In genomic region chr9:134719331-134719730, GRCh38 we compare ENCODE assay signal across 25 cellular contexts.
"Had no signal": no experiment of that assay in that cellular context is flagged by ENCODE, and none has a peak within 500 bp of the region (broad histone marks: within the 10 kb centered on the region; RNA-seq: fewer than 3 reads in every experiment).

No MANE protein-coding gene starts in this region.

- H3K27me3 Mint-ChIP-seq: brain had no signal

- H3K4me3 Mint-ChIP-seq: activated CD4-positive, alpha-beta memory T cell treated with anti-CD3 and anti-CD28 coated beads, Interleukin-2, amount 10 ng/mL, durations not matched to agents 7 days and 5 days; activated CD4-positive, alpha-beta T cell treated with anti-CD3 and anti-CD28 coated beads for 36 hours; activated T-cell treated with anti-CD3 and anti-CD28 coated beads, Interleukin-2, amount 50 U/mL, for 72 hours; brain; central memory CD8-positive, alpha-beta T cell; T-cell had no signal

- H3K9me3 ChIP-seq: ascending aorta had no signal

- H3K27ac ChIP-seq: ascending aorta, SK-N-MC, WERI-Rb-1 had no signal

- ATAC-seq: activated CD4-positive, alpha-beta T cell treated with anti-CD3 and anti-CD28 coated beads for 36 hours; activated T-cell treated with anti-CD3 and anti-CD28 coated beads, Interleukin-2, amount 50 U/mL, for 72 hours; PC-3; T-cell had no signal

- H3K27ac Mint-ChIP-seq: activated CD4-positive, alpha-beta memory T cell treated with anti-CD3 and anti-CD28 coated beads, Interleukin-2, amount 10 ng/mL, durations not matched to agents 7 days and 5 days; activated CD4-positive, alpha-beta T cell treated with anti-CD3 and anti-CD28 coated beads for 36 hours; activated T-cell treated with anti-CD3 and anti-CD28 coated beads, Interleukin-2, amount 50 U/mL, for 72 hours; activated T-helper 2 cell treated with anti-CD3 and anti-CD28 coated beads, Interferon-gamma antibody, Interleukin-2, Interleukin-4, amounts not matched to agents 10 μg/mL and 5 μg/mL and 100 μg/mL, durations not matched to agents 14 hours and 24 hours and 36 hours; T-cell had no signal

- H3K36me3 ChIP-seq: WERI-Rb-1 had no signal

- H3K9me3 Mint-ChIP-seq: brain, T-cell had no signal

- H3K36me3 Mint-ChIP-seq: brain, T-cell had no signal

- H3K27me3 ChIP-seq: ascending aorta had no signal

- DNase-seq: activated CD4-positive, alpha-beta memory T cell treated with anti-CD3 and anti-CD28 coated beads, Interleukin-2, amount 10 ng/mL, durations not matched to agents 7 days and 5 days; activated CD4-positive, alpha-beta T cell treated with anti-CD3 and anti-CD28 coated beads for 36 hours; activated CD4-positive, alpha-beta T cell treated with anti-CD3 and anti-CD28 coated beads, Interleukin-2, amount 50 U/mL, for 1 hour; activated naive CD4-positive, alpha-beta T cell treated with anti-CD3 and anti-CD28 coated beads, Interleukin-2, amount 50 U/mL, for 16 hours; activated T-cell treated with anti-CD3 and anti-CD28 coated beads for 4 hours; activated T-cell treated with anti-CD3 and anti-CD28 coated beads, Interleukin-2, amount 50 U/mL, for 72 hours; amniotic stem cell; Karpas-422; MM.1S; NCI-H1105; NCI-H1436; NCI-H187; NCI-H2081; NCI-H510A treated with DMSO at 0.1 percent for 48 hours; NCI-H69; NK-92 treated with Interleukin-12 subunit alpha and Interleukin-12 subunit beta, amount 100 ng/mL, for 24 hours; PC-3; T-cell; T-helper 2 cell; WERI-Rb-1 had no signal

- H3K4me1 Mint-ChIP-seq: activated CD4-positive, alpha-beta memory T cell treated with anti-CD3 and anti-CD28 coated beads, Interleukin-2, amount 10 ng/mL, durations not matched to agents 7 days and 5 days; activated CD4-positive, alpha-beta T cell treated with anti-CD3 and anti-CD28 coated beads for 36 hours; central memory CD8-positive, alpha-beta T cell; T-cell had no signal

- H3K4me3 ChIP-seq: ascending aorta, SK-N-MC had no signal
